19 cellular contexts compared by ENCODE assay signal in the genomic region with DNA sequence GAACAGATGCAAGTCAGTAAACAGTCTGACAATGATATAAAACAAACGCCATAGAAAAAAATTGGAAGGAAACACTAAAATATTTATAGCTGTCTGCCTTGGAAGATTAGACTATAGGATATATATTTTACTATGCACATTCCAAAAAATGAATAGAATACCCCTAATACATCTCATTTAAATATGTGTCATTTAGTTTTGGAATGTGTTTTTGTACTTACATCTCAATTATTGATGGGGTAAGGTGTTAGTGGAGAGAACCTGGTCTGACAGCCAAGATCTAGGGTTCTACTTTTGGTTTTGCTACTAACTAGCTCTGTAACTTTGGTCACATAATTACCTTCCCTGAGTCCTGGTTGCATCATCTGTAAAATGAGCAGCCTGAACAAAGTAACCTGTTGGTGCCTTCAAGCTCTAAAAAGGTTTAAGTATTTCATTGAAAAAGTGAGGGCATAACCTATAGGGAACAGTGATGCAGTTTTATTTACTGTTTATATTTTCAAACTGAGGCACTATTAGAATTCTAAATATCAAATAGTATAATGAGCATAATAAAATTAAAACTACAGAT. TPM values are rescaled to one million over a fixed set of nuclear protein-coding genes. Genes with fewer than 3 reads are reported as not detected.
DNase-seq lines count a peak whose midpoint lies in the region; ATAC-seq, FAIRE-seq and TF ChIP-seq lines count a peak whose summit lies in the region.
"Had no signal": no experiment of that assay in that cellular context is flagged by ENCODE, and none has a peak within 500 bp of the region (broad histone marks: within the 10 kb centered on the region; RNA-seq: fewer than 3 reads in every experiment).

No MANE protein-coding gene starts in this region.

- no peak overlapping the region for H2BK20ac ChIP-seq in IMR-90 (ENCODE audit: low read depth, low read length)

- peaks cover 5% of the 10 kb centered on the region; the same call in 1 of the 2 replicates for H3K9me1 ChIP-seq in IMR-90 (ENCODE audit: insufficient read depth, low read length)

- no peak overlapping the region for H3K27ac ChIP-seq in breast epithelium
- no peak overlapping the region for H3K27ac ChIP-seq in IMR-90 (ENCODE audit: insufficient read depth, low read length)
- no peak overlapping the region for H3K27ac ChIP-seq in Panc1 (ENCODE audit: low read length)
- no peak overlapping the region for H3K27ac ChIP-seq in kidney (ENCODE audit: low read depth in 2 of 2, low read length in 2 of 2)

- H3K4me3 ChIP-seq in breast epithelium = no peak overlapping the region
- no peak overlapping the region for H3K4me3 ChIP-seq in IMR-90 (ENCODE audit: insufficient read depth, low read depth, low read length)
- no peak overlapping the region for H3K4me3 ChIP-seq in Panc1 (ENCODE audit: low read depth in 2 of 2, low read length in 2 of 2)
- no peak overlapping the region for H3K4me3 ChIP-seq in kidney (ENCODE audit: low read length in 2 of 2)
- H3K4me3 ChIP-seq: HAP-1 had no signal

- TF ChIP-seq CTCF in MCF 10A (IDR thresholded peaks at IDR 0.05; ENCODE audit: unreplicated experiment) = no peak
- TF ChIP-seq CTCF in breast epithelium (IDR thresholded peaks at IDR 0.05) = no peak
- no peak for TF ChIP-seq CTCF in IMR-90 (conservative IDR thresholded peaks at IDR 0.05; ENCODE audit: low read depth, low read length)
- TF ChIP-seq CTCF in Panc1 (IDR thresholded peaks at IDR 0.05) = no peak
- TF ChIP-seq CTCF in kidney (IDR thresholded peaks at IDR 0.05; ENCODE audit: borderline replicate concordance, extremely low read depth, insufficient read depth) = no peak

- H3K18ac ChIP-seq in IMR-90 (ENCODE audit: low read depth, low read length) = no peak overlapping the region

- no peak for DNase-seq in MCF 10A (ENCODE audit: unreplicated experiment)
- no peak for DNase-seq in breast epithelium (ENCODE audit: low spot score in 2 of 2)
- DNase-seq in IMR-90 = no peak
- DNase-seq in Panc1 (ENCODE audit: low read depth, low spot score) = no peak
- no peak for DNase-seq in kidney
- no peak for DNase-seq in activated CD4-positive, CD25-positive, alpha-beta regulatory T cell (lab: John Stamatoyannopoulos, UW)
- DNase-seq: Caco-2, DMS53, MV-4-11, NCI-H1417, NCI-H2029, NCI-H510A, NCI-H774, SHP77, SK-N-SH had no signal

- BruUV-seq in MCF 10A (replicated peaks; lab: Mats Ljungman, UMichigan) (no TSS peak), IMR-90 (replicated peaks; lab: Mats Ljungman, UMichigan) (no TSS peak), Panc1 (replicated peaks; lab: Mats Ljungman, UMichigan) (TSS peak; percentile 24)

- CTCF ChIA-PET in MCF 10A (lab: Yijun Ruan, JAX) = no interaction called here
- CTCF ChIA-PET in IMR-90 (lab: Yijun Ruan, JAX) = no interaction called here
- CTCF ChIA-PET in Panc1 (lab: Charles Lee) = no interaction called here

- no peak overlapping the region for H3K4me3 Mint-ChIP-seq in MCF 10A (ENCODE audit: unreplicated experiment)

- no peak overlapping the region for H4K91ac ChIP-seq in IMR-90 (ENCODE audit: insufficient read depth, low read depth, low read length)

- H2BK120ac ChIP-seq in IMR-90 (ENCODE audit: low read depth, low read length) = no peak overlapping the region

- dilution Hi-C loops in IMR-90 (cut with HindIII; ENCODE audit: low sequenced_read_pairs, unreplicated experiment) = no loop called here

- no peak overlapping the region for H2BK5ac ChIP-seq in IMR-90 (ENCODE audit: low read depth, low read length, poor library complexity, severe bottlenecking)

- H3K9ac ChIP-seq in IMR-90 (ENCODE audit: low read depth, low read length) (no peak overlapping the region), kidney (ENCODE audit: low read length in 2 of 2) (no peak overlapping the region)
- H3K9ac ChIP-seq: SK-N-SH had no signal

- H3K4me1 Mint-ChIP-seq in MCF 10A (ENCODE audit: insufficient read depth, unreplicated experiment) = peaks cover 23% of the 10 kb centered on the region

- H3K4ac ChIP-seq in IMR-90 (ENCODE audit: low read depth, low read length) = no peak overlapping the region

- in situ Hi-C loops in IMR-90 (cut with MboI; ENCODE audit: low sequenced_read_pairs) = no loop called here
- in situ Hi-C loops in Panc1 (cut with HindIII; ENCODE audit: low pct_unique_long_range_greater_than_20kb, low sequenced_read_pairs) = no loop called here

- H3K36me3 ChIP-seq in breast epithelium (peaks cover 15% of the 10 kb centered on the region), IMR-90 (ENCODE audit: control insufficient read depth, insufficient read depth, low read length) (peaks cover 28% of the 10 kb centered on the region), Panc1 (ENCODE audit: control insufficient read depth, insufficient read depth, low read length) (no peaks in the 10 kb centered on the region; the same call in none of the 2 replicates), kidney (ENCODE audit: control insufficient read depth in 1 of 2, insufficient read depth in 2 of 2, low read length in 2 of 2) (peaks cover 26 to 39% of the 10 kb centered on the region in 2 donors)

- no peak overlapping the region for H4K5ac ChIP-seq in IMR-90 (ENCODE audit: low read depth, low read length)

- ATAC-seq in IMR-90 (ENCODE audit: low read depth) = no peak
- ATAC-seq in Panc1 = no peak
- no peak for ATAC-seq in GM21723 (IDR thresholded peaks at IDR 0.05; ENCODE audit: unreplicated experiment)

- no peak overlapping the region for H4K8ac ChIP-seq in IMR-90 (ENCODE audit: low read depth in 2 of 2, low read length in 2 of 2)

- no peak overlapping the region for H2AK5ac ChIP-seq in IMR-90 (ENCODE audit: low read depth, low read length)

- H3K27me3 ChIP-seq in breast epithelium (no peaks in the 10 kb centered on the region), IMR-90 (ENCODE audit: control insufficient read depth, insufficient read depth, low read length) (no peaks in the 10 kb centered on the region), Panc1 (ENCODE audit: control insufficient read depth, insufficient read depth, low read length) (no peaks in the 10 kb centered on the region)

- H3K27ac Mint-ChIP-seq in MCF 10A (ENCODE audit: low read depth, unreplicated experiment) = peak overlapping the region; percentile 19

- peaks cover 13 to 16% of the 10 kb centered on the region in 2 experiments; a peak in 3 of 4 replicates for H3K79me1 ChIP-seq in IMR-90 (ENCODE audit: low read depth in 1 of 2, low read length in 2 of 2)

- TF ChIP-seq POLR2A in breast epithelium (IDR thresholded peaks at IDR 0.05) (no peak), IMR-90 (IDR thresholded peaks at IDR 0.05; ENCODE audit: low read depth, low read length) (no peak)

- H3K27me3 Mint-ChIP-seq in MCF 10A (ENCODE audit: insufficient read depth, unreplicated experiment) = no peaks in the 10 kb centered on the region

- H2AK9ac ChIP-seq in IMR-90 (replicated peaks; ENCODE audit: low read depth, low read length, poor library complexity) = no peak overlapping the region

- no peak overlapping the region for H3K4me2 ChIP-seq in IMR-90 (ENCODE audit: low read depth, low read length)
- H3K4me2 ChIP-seq: SK-N-SH had no signal

- POLR2A ChIA-PET in MCF 10A (lab: Yijun Ruan, JAX) (no interaction called here), IMR-90 (lab: Charles Lee; ENCODE audit: unreplicated experiment) (no interaction called here), Panc1 (lab: Charles Lee) (no interaction called here)

- no peak overlapping the region for H3K56ac ChIP-seq in IMR-90 (ENCODE audit: extremely low read depth, insufficient read depth, low read length)

- intact Hi-C loops in MCF 10A (cut with micrococcal nuclease) (no loop called here), breast epithelium (cut with DNase I; ENCODE audit: low total_unique reads) (no loop called here), IMR-90 (cut with micrococcal nuclease) (loop anchor here (5.0 kb wide), 1 partner anchor 41 kb away; no protein-coding TSS in a partner anchor), Panc1 (cut with micrococcal nuclease; ENCODE audit: unreplicated experiment) (no loop called here), kidney (cut with DNase I) (no loop called here)

- H3K4me1 ChIP-seq in breast epithelium (no peaks in the 10 kb centered on the region), IMR-90 (ENCODE audit: control insufficient read depth, insufficient read depth, low read length) (peaks cover 2% of the 10 kb centered on the region), Panc1 (ENCODE audit: control insufficient read depth, insufficient read depth, low read length) (no peaks in the 10 kb centered on the region), kidney (ENCODE audit: control insufficient read depth in 1 of 2, insufficient read depth in 1 of 2, low read depth in 1 of 2, low read length in 2 of 2) (no peaks in the 10 kb centered on the region)
- H3K4me1 ChIP-seq: Caco-2, HAP-1 had no signal

- no CpG with 5 or more reads among the region's 1 CpG for WGBS in IMR-90 (ENCODE audit: extremely low coverage in 2 of 2, insufficient read length in 1 of 2), 2 experiments

- peaks cover 72% of the 10 kb centered on the region for H3K36me3 Mint-ChIP-seq in MCF 10A (ENCODE audit: insufficient read depth, unreplicated experiment)

- no peak for TF ChIP-seq RAD21 in IMR-90 (IDR thresholded peaks at IDR 0.05; ENCODE audit: low read length)

- peak; percentile 46 for FAIRE-seq in kidney (lab: Jason Lieb, UNC)
- FAIRE-seq: RCC 7860 had no signal

- H3K9me3 ChIP-seq in breast epithelium (no peaks in the 10 kb centered on the region), IMR-90 (ENCODE audit: control insufficient read depth, insufficient read depth, low read length) (no peaks in the 10 kb centered on the region), Panc1 (ENCODE audit: control insufficient read depth, insufficient read depth, low read depth, low read length) (no peaks in the 10 kb centered on the region), kidney (ENCODE audit: control insufficient read depth in 1 of 2, low read length in 2 of 2) (no peaks in the 10 kb centered on the region)
- H3K9me3 ChIP-seq: Caco-2, HAP-1, SK-N-SH had no signal

- H2BK15ac ChIP-seq in IMR-90 (ENCODE audit: low read depth, low read length) = no peak overlapping the region

- H3K9me3 Mint-ChIP-seq in MCF 10A (ENCODE audit: unreplicated experiment) = peaks cover 4% of the 10 kb centered on the region

- no peak overlapping the region for H3K14ac ChIP-seq in IMR-90 (replicated peaks; ENCODE audit: low read depth, low read length)

- H3K23ac ChIP-seq in IMR-90 (ENCODE audit: low read depth, low read length) = no peak overlapping the region

- H2AFZ ChIP-seq in IMR-90 (replicated peaks; ENCODE audit: low read length, poor library complexity) = no peak overlapping the region

- peaks cover 3% of the 10 kb centered on the region; the same call in 1 of the 2 replicates for H4K20me1 ChIP-seq in IMR-90 (ENCODE audit: insufficient read depth, low read length)

RNA-seq across cellular contexts. Expression of gene SLC6A13, which starts 28.6 kb away (rescaled TPM):
- total RNA-seq in MCF 10A (2022) (0.72 and 1.3 TPM in 2 replicates), breast epithelium (1 to 10 TPM in 1 of 3 donors, not detected in 2; 1.3 TPM), IMR-90 (2012; rRNA removed) (under 0.01 and 0.28 TPM in 2 replicates), Panc1 (2021; ENCODE audit: unreplicated experiment) (0.57 TPM), kidney (22.8 TPM)
- polyA plus RNA-seq in IMR-90 (2012; rRNA removed) (0.10 TPM in 1 of 2 replicates, not detected in the other), kidney (ENCODE audit: insufficient read depth, low read depth, low replicate concordance) (161 TPM)
- 0.05 TPM in 1 of 2 replicates, not detected in the other for polyA plus RNA-seq in IMR-90 (2012; cell fraction: cytosol; rRNA removed)
- 0.45 and 1.1 TPM in 2 replicates for polyA plus RNA-seq in IMR-90 (2012; cell fraction: nucleus; rRNA removed; ENCODE audit: low replicate concordance)
- polyA plus RNA-seq in Panc1 (2012; ENCODE audit: insufficient read length) = not detected
- total RNA-seq: HT1080 had no signal

Comparison
In these comparisons a context has a peak if more than half of its experiments do, and no peak if none do; other contexts are left out.
1. RNA of gene SLC6A13, which starts 28.6 kb away (total RNA-seq): 22.8 TPM in kidney (single experiment); 0.72 to 1.3 TPM in MCF 10A, 0.57 TPM in Panc1 (single experiment), 1.3 TPM in breast epithelium and under 0.01 to 0.28 TPM in IMR-90; every median in the first group is over 10 times any median in the second.